Comparison of ENCODE assay signal across 3 cellular contexts in the genomic region with DNA sequence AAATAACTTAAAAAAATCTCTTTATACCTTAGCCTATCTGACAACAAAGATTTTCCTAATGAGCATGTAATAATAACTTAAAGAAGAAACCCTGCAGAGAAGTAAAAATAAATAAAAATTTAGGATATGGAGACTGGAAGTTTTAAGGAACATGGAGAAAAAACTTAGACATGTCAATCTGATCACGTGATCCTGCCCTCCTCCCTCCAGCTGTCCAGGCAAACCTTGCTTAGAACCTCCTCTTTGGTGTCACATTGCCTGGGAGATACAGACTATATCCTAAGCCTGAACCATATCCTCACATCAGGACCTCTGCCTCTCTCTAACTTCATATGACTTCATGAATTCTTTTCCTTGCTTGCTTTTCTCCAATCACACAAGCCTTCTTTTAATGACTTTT.
TF ChIP-seq lines count a peak whose summit lies in the region.

No MANE protein-coding gene starts in this region.

TF ChIP-seq in HepG2, 621 proteins besides CTCF, POLR2A, EP300 and RAD21:
- TF ChIP-seq POLR2G (IDR thresholded peaks at IDR 0.05; ENCODE audit: low read depth, low read length) (no peak), RNF2 (conservative IDR thresholded peaks at IDR 0.05; ENCODE audit: low read depth) (no peak), SP1 (IDR thresholded peaks at IDR 0.05) (no peak), SP1 (CRISPR knock-in tag; IDR thresholded peaks at IDR 0.05) (no peak), TEAD3 (CRISPR knock-in tag; optimal IDR thresholded peaks at IDR 0.05; ENCODE audit: borderline replicate concordance) (no peak), RAD51 (IDR thresholded peaks at IDR 0.05; ENCODE audit: borderline replicate concordance) (peak; percentile 76), EHMT2 (IDR thresholded peaks at IDR 0.05; ENCODE audit: borderline replicate concordance, low read depth, low read length) (no peak), ZNF792 (CRISPR knock-in tag; IDR thresholded peaks at IDR 0.05) (no peak)
- TF ChIP-seq, protein P1, sequence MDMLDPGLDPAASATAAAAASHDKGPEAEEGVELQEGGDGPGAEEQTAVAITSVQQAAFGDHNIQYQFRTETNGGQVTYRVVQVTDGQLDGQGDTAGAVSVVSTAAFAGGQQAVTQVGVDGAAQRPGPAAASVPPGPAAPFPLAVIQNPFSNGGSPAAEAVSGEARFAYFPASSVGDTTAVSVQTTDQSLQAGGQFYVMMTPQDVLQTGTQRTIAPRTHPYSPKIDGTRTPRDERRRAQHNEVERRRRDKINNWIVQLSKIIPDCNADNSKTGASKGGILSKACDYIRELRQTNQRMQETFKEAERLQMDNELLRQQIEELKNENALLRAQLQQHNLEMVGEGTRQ (IDR thresholded peaks at IDR 0.05; ENCODE audit: low read depth, low read length), result peak; percentile 55
- TF ChIP-seq, protein P1 (CRISPR knock-in tag; IDR thresholded peaks at IDR 0.05; ENCODE audit: borderline replicate concordance), result no peak

TF ChIP-seq in A549, 52 proteins besides CTCF, POLR2A, EP300 and RAD21:
- TF ChIP-seq, protein P1 (IDR thresholded peaks at IDR 0.05), result peak; percentile 29; the same call in 1 of the 2 replicates
- TF ChIP-seq NR3C1 (IDR thresholded peaks at IDR 0.05), result no peak

TF ChIP-seq in K562, 482 proteins besides CTCF, POLR2A, EP300 and RAD21:
- TF ChIP-seq EHMT2 (IDR thresholded peaks at IDR 0.05) (no peak), MTF1 (CRISPR knock-in tag; IDR thresholded peaks at IDR 0.05; ENCODE audit: borderline replicate concordance) (no peak), ZNF232 (CRISPR knock-in tag; IDR thresholded peaks at IDR 0.05) (no peak), STAG1 (CRISPR knock-in tag; IDR thresholded peaks at IDR 0.05; ENCODE audit: borderline replicate concordance) (no peak), ZNF324 (CRISPR knock-in tag; IDR thresholded peaks at IDR 0.05) (no peak), NR4A1 (CRISPR knock-in tag; IDR thresholded peaks at IDR 0.05) (no peak), NR4A1 (tag; IDR thresholded peaks at IDR 0.05) (no peak)
- TF ChIP-seq, protein P2, sequence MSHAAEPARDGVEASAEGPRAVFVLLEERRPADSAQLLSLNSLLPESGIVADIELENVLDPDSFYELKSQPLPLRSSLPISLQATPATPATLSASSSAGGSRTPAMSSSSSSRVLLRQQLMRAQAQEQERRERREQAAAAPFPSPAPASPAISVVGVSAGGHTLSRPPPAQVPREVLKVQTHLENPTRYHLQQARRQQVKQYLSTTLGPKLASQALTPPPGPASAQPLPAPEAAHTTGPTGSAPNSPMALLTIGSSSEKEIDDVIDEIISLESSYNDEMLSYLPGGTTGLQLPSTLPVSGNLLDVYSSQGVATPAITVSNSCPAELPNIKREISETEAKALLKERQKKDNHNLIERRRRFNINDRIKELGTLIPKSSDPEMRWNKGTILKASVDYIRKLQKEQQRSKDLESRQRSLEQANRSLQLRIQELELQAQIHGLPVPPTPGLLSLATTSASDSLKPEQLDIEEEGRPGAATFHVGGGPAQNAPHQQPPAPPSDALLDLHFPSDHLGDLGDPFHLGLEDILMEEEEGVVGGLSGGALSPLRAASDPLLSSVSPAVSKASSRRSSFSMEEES (CRISPR knock-in tag; IDR thresholded peaks at IDR 0.05), result peak; percentile 64
